Comparison of ENCODE assay signal across 22 cellular contexts in the genomic region with DNA sequence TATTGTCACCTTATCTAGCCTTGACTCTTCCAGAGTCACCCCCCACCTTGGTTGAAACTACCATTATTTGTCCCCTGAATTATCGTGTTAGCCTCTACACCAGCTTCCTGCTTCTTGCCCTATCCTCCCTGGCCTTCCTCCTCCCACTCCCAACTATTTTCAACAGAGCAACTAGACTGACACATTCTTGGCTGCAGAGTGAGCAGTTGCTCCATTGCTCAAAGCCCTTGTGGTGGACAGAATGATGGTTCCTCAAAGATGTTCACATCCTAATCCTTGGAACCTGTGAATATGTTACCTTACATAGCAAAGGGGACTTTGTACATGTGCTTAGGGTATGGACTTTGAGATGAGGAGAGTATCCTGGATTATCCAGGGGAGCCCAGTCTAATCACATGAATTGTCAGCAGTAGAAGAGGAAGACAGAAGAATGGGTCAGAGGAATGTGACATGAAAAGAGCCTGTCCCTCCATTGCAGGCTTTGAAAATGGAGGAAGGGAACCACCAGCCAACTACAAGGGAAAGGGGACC. TPM values are rescaled to one million over a fixed set of nuclear protein-coding genes. Genes with fewer than 3 reads are reported as not detected.
DNase-seq lines count a peak whose midpoint lies in the region; FAIRE-seq and TF ChIP-seq lines count a peak whose summit lies in the region.
"Had no signal": no experiment of that assay in that cellular context is flagged by ENCODE, and none has a peak within 500 bp of the region (broad histone marks: within the 10 kb centered on the region; RNA-seq: fewer than 3 reads in every experiment).

No MANE protein-coding gene starts in this region.

- TF ChIP-seq CTCF in fibroblast of pulmonary artery (IDR thresholded peaks at IDR 0.05; ENCODE audit: low read length, missing control alignments) (no peak), keratinocyte (optimal IDR thresholded peaks at IDR 0.05 in 1 of 3, IDR thresholded peaks at IDR 0.05 in 1 of 3, conservative IDR thresholded peaks at IDR 0.05 in 1 of 3; ENCODE audit: extremely low read depth in 1 of 3, insufficient read depth in 2 of 3, low read length in 3 of 3) (no peak), left ventricle myocardium inferior (IDR thresholded peaks at IDR 0.05; ENCODE audit: borderline replicate concordance) (no peak)

- H3K36me3 ChIP-seq in keratinocyte (ENCODE audit: control insufficient read depth in 2 of 2, extremely low read depth in 1 of 2, insufficient read depth in 2 of 2, low read length in 2 of 2), result no peaks in the 10 kb centered on the region
- H3K36me3 ChIP-seq in left ventricle myocardium inferior, result no peaks in the 10 kb centered on the region

- H3K9me1 ChIP-seq in keratinocyte (ENCODE audit: control insufficient read depth, extremely low read depth, insufficient read depth, low read length), result no peaks in the 10 kb centered on the region

- H3K4me3 ChIP-seq in fibroblast of pulmonary artery (replicated peaks; ENCODE audit: low read depth, low read length), result no peak overlapping the region
- H3K4me3 ChIP-seq in keratinocyte (ENCODE audit: control insufficient read depth in 2 of 3, extremely low read depth in 1 of 3, insufficient read depth in 2 of 3, low read depth in 1 of 3, low read length in 3 of 3), result no peak overlapping the region
- no peak overlapping the region for H3K4me3 ChIP-seq in left ventricle myocardium inferior
- H3K4me3 ChIP-seq: A549, GM23338 had no signal

- H3K9me3 ChIP-seq in keratinocyte (ENCODE audit: control insufficient read depth, low read depth, low read length), result no peaks in the 10 kb centered on the region
- no peaks in the 10 kb centered on the region for H3K9me3 ChIP-seq in left ventricle myocardium inferior (replicated peaks)
- H3K9me3 ChIP-seq: A549, Caco-2 had no signal

- H3K27me3 ChIP-seq in keratinocyte (ENCODE audit: control insufficient read depth, extremely low read depth, insufficient read depth, low read length) (no peaks in the 10 kb centered on the region), left ventricle myocardium inferior (ENCODE audit: low read depth) (no peaks in the 10 kb centered on the region)

- no peaks in the 10 kb centered on the region for H3K79me2 ChIP-seq in keratinocyte (ENCODE audit: control insufficient read depth, insufficient read depth, low read length)

- no peaks in the 10 kb centered on the region for H4K20me1 ChIP-seq in keratinocyte (ENCODE audit: control insufficient read depth, extremely low read depth, insufficient read depth, low read length)

- dilution Hi-C loops in keratinocyte (cut with MboI; ENCODE audit: extremely low pct_ligation_motif_present, low sequenced_read_pairs), result no loop called here

- peak; percentile 5 for FAIRE-seq in keratinocyte (lab: Jason Lieb, UNC)
- peak; percentile 23 for FAIRE-seq in urothelium cell line (lab: Jason Lieb, UNC)
- FAIRE-seq: A549, G401.6 had no signal

- H2AFZ ChIP-seq in keratinocyte (ENCODE audit: control insufficient read depth, low read length), result no peak overlapping the region
- H2AFZ ChIP-seq: GM23338 had no signal

- intact Hi-C loops in left ventricle myocardium inferior (cut with micrococcal nuclease), result no loop called here

- H3K4me2 ChIP-seq in keratinocyte (ENCODE audit: control insufficient read depth, extremely low read depth, insufficient read depth, low read depth, low read length), result no peak overlapping the region
- H3K4me2 ChIP-seq: A549, GM23338 had no signal

- DNase-seq in amniotic epithelial cell (ENCODE audit: low read depth), result peak; percentile 64
- peak; percentile 49 for DNase-seq in fibroblast of pulmonary artery (ENCODE audit: low read depth)
- no peak for DNase-seq in keratinocyte (ENCODE audit: low read depth, low spot score)
- no peak for DNase-seq in urothelium cell line (ENCODE audit: low spot score)
- no peak for DNase-seq in left ventricle myocardium inferior
- no peak for DNase-seq in stimulated activated CD4-positive, alpha-beta T cell treated with anti-CD3 and anti-CD28 coated beads, Interleukin-4, amount 100 ng/mL, for 1 hour
- no peak for DNase-seq in activated gamma-delta T cell (lab: John Stamatoyannopoulos, UW)
- DNase-seq: 8988T; ACHN; AML-193; Caco-2; CD4-positive, CD25-positive, alpha-beta regulatory T cell; CD8-positive, alpha-beta T cell; DMS153; DND-41; H9 had no signal

- H3K4me1 ChIP-seq in keratinocyte (ENCODE audit: control insufficient read depth, extremely low read depth, insufficient read depth, low read length), result peaks cover 11% of the 10 kb centered on the region
- H3K4me1 ChIP-seq in left ventricle myocardium inferior, result peaks cover 14% of the 10 kb centered on the region
- H3K4me1 ChIP-seq: A549 had no signal

- H3K27ac ChIP-seq in keratinocyte (ENCODE audit: control insufficient read depth, insufficient read depth, low read length) (no peak overlapping the region), left ventricle myocardium inferior (replicated peaks) (no peak overlapping the region)
- H3K27ac ChIP-seq: A549, C4-2B had no signal

- H3K9ac ChIP-seq in keratinocyte (ENCODE audit: control insufficient read depth, extremely low read depth, insufficient read depth, low read length), result no peak overlapping the region

RNA-seq across cellular contexts. Expression of a gene that starts 24.8 kb away (rescaled TPM):
- 5.4 to 8.5 TPM (median 6.2 TPM) in 3 replicates for polyA plus RNA-seq in keratinocyte
- polyA plus RNA-seq in keratinocyte (2011; ENCODE audit: low read depth), result 148 TPM
- 4.1 and 10.2 TPM in 2 replicates for polyA plus RNA-seq in keratinocyte (2011; cell fraction: cytosol; rRNA removed)
- 4.6 and 5.3 TPM in 2 replicates for polyA plus RNA-seq in keratinocyte (2011; cell fraction: nucleus; rRNA removed)
- polyA plus RNA-seq in keratinocyte (2012; ENCODE audit: low replicate concordance), result 5.4 and 676 TPM in 2 replicates
- polyA minus RNA-seq in keratinocyte, result 0.98 to 4.6 TPM (median 2.5 TPM) in 3 replicates
- 2.1 TPM for polyA minus RNA-seq in keratinocyte (2011; cell fraction: cytosol; rRNA and poly(A)+ RNA removed)
- polyA minus RNA-seq in keratinocyte (2011; cell fraction: nucleus; rRNA and poly(A)+ RNA removed), result 4.9 and 5.7 TPM in 2 replicates
- 21.3 TPM for total RNA-seq in left ventricle myocardium inferior
- total RNA-seq: Caco-2, GM23338, H4, H9 had no signal
- polyA plus RNA-seq: A549, BJ, GM23338 had no signal

Comparison
In these comparisons a context has a peak if more than half of its experiments do, and no peak if none do; other contexts are left out.
1. DNase-seq: peak in amniotic epithelial cell (single experiment) and fibroblast of pulmonary artery (single experiment); none in keratinocyte (single experiment), urothelium cell line (single experiment), left ventricle myocardium inferior (single experiment), stimulated activated CD4-positive, alpha-beta T cell treated with anti-CD3 and anti-CD28 coated beads, Interleukin-4, amount 100 ng/mL, for 1 hour (single experiment) and activated gamma-delta T cell (single experiment).